1 cellular context compared by ENCODE assay signal in genomic region chr2:42329779-42330178, GRCh38.
TF ChIP-seq lines count a peak whose summit lies in the region.

No MANE protein-coding gene starts in this region.

TF ChIP-seq in WTC11, 78 proteins besides CTCF, POLR2A, EP300 and RAD21 (continued from another document):
- TF ChIP-seq ARID4B (CRISPR knock-in tag; IDR thresholded peaks at IDR 0.05; ENCODE audit: borderline replicate concordance) (no peak), ZNF121 (CRISPR knock-in tag; IDR thresholded peaks at IDR 0.05) (no peak), RORB (CRISPR knock-in tag; IDR thresholded peaks at IDR 0.05) (no peak), ZNF138 (CRISPR knock-in tag; conservative IDR thresholded peaks at IDR 0.05) (no peak), ZNF416 (CRISPR knock-in tag; IDR thresholded peaks at IDR 0.05) (no peak)
